21 cellular contexts compared by ENCODE assay signal in genomic region chr7:100370746-100371145, GRCh38. TPM values are rescaled to one million over a fixed set of nuclear protein-coding genes. Genes with fewer than 3 reads are reported as not detected.
A peak's percentile ranks its signal among the peaks of the same experiment; 100 is the strongest.
DNase-seq lines count a peak whose midpoint lies in the region; ATAC-seq, FAIRE-seq and TF ChIP-seq lines count a peak whose summit lies in the region.
"Had no signal": no experiment of that assay in that cellular context is flagged by ENCODE, and none has a peak within 500 bp of the region (broad histone marks: within the 10 kb centered on the region; RNA-seq: fewer than 3 reads in every experiment).

No MANE protein-coding gene starts in this region.

- H3K36me3 Mint-ChIP-seq in activated naive CD8-positive, alpha-beta T cell treated with anti-CD3 and anti-CD28 coated beads, Interleukin-2, amount 50 U/mL, for 24 hours (ENCODE audit: low read depth): peaks cover 15% of the 10 kb centered on the region

- H3K36me3 ChIP-seq in left ventricle myocardium inferior (peaks cover 19% of the 10 kb centered on the region), upper lobe of right lung (no peaks in the 10 kb centered on the region)

- no peak overlapping the region for H3K4me3 Mint-ChIP-seq in activated naive CD8-positive, alpha-beta T cell treated with anti-CD3 and anti-CD28 coated beads, Interleukin-2, amount 50 U/mL, for 24 hours
- H3K4me3 Mint-ChIP-seq: activated naive CD4-positive, alpha-beta T cell treated with anti-CD3 and anti-CD28 coated beads, Interleukin-2, amount 10 ng/mL, durations not matched to agents 7 days and 5 days had no signal

- no peak overlapping the region for H3K27ac ChIP-seq in left ventricle myocardium inferior (replicated peaks)
- H3K27ac ChIP-seq in upper lobe of right lung: no peak overlapping the region

- H3K27me3 Mint-ChIP-seq in activated naive CD8-positive, alpha-beta T cell treated with anti-CD3 and anti-CD28 coated beads, Interleukin-2, amount 50 U/mL, for 24 hours: no peaks in the 10 kb centered on the region
- H3K27me3 Mint-ChIP-seq: activated naive CD4-positive, alpha-beta T cell treated with anti-CD3 and anti-CD28 coated beads, Interleukin-2, amount 10 ng/mL, durations not matched to agents 7 days and 5 days had no signal

- peaks cover 64% of the 10 kb centered on the region for H3K4me1 Mint-ChIP-seq in activated naive CD8-positive, alpha-beta T cell treated with anti-CD3 and anti-CD28 coated beads, Interleukin-2, amount 50 U/mL, for 24 hours

- no peaks in the 10 kb centered on the region for H3K9me3 ChIP-seq in left ventricle myocardium inferior (replicated peaks)
- no peaks in the 10 kb centered on the region for H3K9me3 ChIP-seq in upper lobe of right lung
- H3K9me3 ChIP-seq: heart right ventricle had no signal

- H3K9me3 Mint-ChIP-seq in activated naive CD8-positive, alpha-beta T cell treated with anti-CD3 and anti-CD28 coated beads, Interleukin-2, amount 50 U/mL, for 24 hours: no peaks in the 10 kb centered on the region
- H3K9me3 Mint-ChIP-seq: activated naive CD4-positive, alpha-beta T cell treated with anti-CD3 and anti-CD28 coated beads, Interleukin-2, amount 10 ng/mL, durations not matched to agents 7 days and 5 days had no signal

- intact Hi-C loops in Right ventricle myocardium inferior (cut with DNase I): no loop called here
- intact Hi-C loops in left ventricle myocardium inferior (cut with micrococcal nuclease): no loop called here
- intact Hi-C loops in upper lobe of right lung (cut with DNase I): no loop called here

- no peak for FAIRE-seq in H54 (lab: Jason Lieb, UNC)
- FAIRE-seq: astrocyte, keratinocyte, small intestine, TTC549 had no signal

- no peak for ATAC-seq in Right ventricle myocardium inferior
- ATAC-seq in activated naive CD8-positive, alpha-beta T cell treated with anti-CD3 and anti-CD28 coated beads, Interleukin-2, amount 50 U/mL, for 24 hours: no peak
- no peak for ATAC-seq in upper lobe of right lung
- no peak for ATAC-seq in HG02870 (IDR thresholded peaks at IDR 0.05; ENCODE audit: unreplicated experiment)
- ATAC-seq in HG02623 (IDR thresholded peaks at IDR 0.05; ENCODE audit: unreplicated experiment): no peak
- ATAC-seq: heart right ventricle had no signal

- no peak overlapping the region for H3K4me3 ChIP-seq in left ventricle myocardium inferior
- no peak overlapping the region for H3K4me3 ChIP-seq in upper lobe of right lung
- H3K4me3 ChIP-seq: heart right ventricle had no signal

- H3K4me1 ChIP-seq in left ventricle myocardium inferior (peaks cover 8% of the 10 kb centered on the region), upper lobe of right lung (peaks cover 8% of the 10 kb centered on the region)

- no peak for TF ChIP-seq CTCF in left ventricle myocardium inferior (IDR thresholded peaks at IDR 0.05; ENCODE audit: borderline replicate concordance)
- no peak for TF ChIP-seq CTCF in upper lobe of right lung (IDR thresholded peaks at IDR 0.05)

- peak overlapping the region; percentile 14 for H3K27ac Mint-ChIP-seq in activated naive CD8-positive, alpha-beta T cell treated with anti-CD3 and anti-CD28 coated beads, Interleukin-2, amount 50 U/mL, for 24 hours

- peak; percentile 64 for DNase-seq in Right ventricle myocardium inferior (ENCODE audit: missing footprints)
- DNase-seq in left ventricle myocardium inferior: no peak
- no peak for DNase-seq in activated naive CD8-positive, alpha-beta T cell treated with anti-CD3 and anti-CD28 coated beads, Interleukin-2, amount 50 U/mL, for 24 hours
- DNase-seq in mesenteric fat pad (ENCODE audit: low spot score): peak; percentile 53
- DNase-seq in upper lobe of right lung: peak; percentile 21
- DNase-seq in H54 (ENCODE audit: insufficient read length, low spot score): no peak
- DNase-seq: ACHN; activated CD4-positive, alpha-beta T cell treated with anti-CD3 and anti-CD28 coated beads for 48 hours; activated naive CD4-positive, alpha-beta T cell treated with anti-CD3 and anti-CD28 coated beads, Interleukin-2, amount 10 ng/mL, durations not matched to agents 7 days and 5 days; DMS79; heart right ventricle; Karpas-422; NCI-H1105; NCI-H2081 treated with DMSO at 0.1 percent for 48 hours; small intestine had no signal

- H3K27me3 ChIP-seq in left ventricle myocardium inferior (ENCODE audit: low read depth) (no peaks in the 10 kb centered on the region), upper lobe of right lung (no peaks in the 10 kb centered on the region)
- H3K27me3 ChIP-seq: heart right ventricle had no signal

- TF ChIP-seq POLR2A in H54 (IDR thresholded peaks at IDR 0.05; ENCODE audit: low read depth, low read length): no peak

RNA-seq across cellular contexts. Expression of gene PILRA, which starts 2.5 kb away (rescaled TPM):
- 3.8 TPM for total RNA-seq in Right ventricle myocardium inferior
- total RNA-seq in left ventricle myocardium inferior: 2.0 TPM
- 14.5 TPM for total RNA-seq in mesenteric fat pad
- 36.9 TPM for total RNA-seq in upper lobe of right lung
- total RNA-seq: RPMI7951 had no signal

RNA-seq across cellular contexts. Expression of gene PILRB, which starts 12.8 kb away (rescaled TPM):
- 9.2 TPM for total RNA-seq in Right ventricle myocardium inferior
- total RNA-seq in left ventricle myocardium inferior: 10.6 TPM
- 32.1 TPM for total RNA-seq in mesenteric fat pad
- 38.1 TPM for total RNA-seq in upper lobe of right lung

RNA-seq across cellular contexts. Expression of gene ZCWPW1, which starts 57.8 kb away (rescaled TPM):
- total RNA-seq in Right ventricle myocardium inferior (4.4 TPM), left ventricle myocardium inferior (4.6 TPM), mesenteric fat pad (3.2 TPM), upper lobe of right lung (4.8 TPM)

RNA-seq across cellular contexts. Expression of gene MEPCE, which starts 58.9 kb away (rescaled TPM):
- total RNA-seq in Right ventricle myocardium inferior (24.9 TPM), left ventricle myocardium inferior (23.6 TPM), mesenteric fat pad (25.9 TPM), upper lobe of right lung (36.3 TPM)

Comparison
In these comparisons a context has a peak if more than half of its experiments do, and no peak if none do; other contexts are left out.
1. DNase-seq: peak in Right ventricle myocardium inferior (single experiment), mesenteric fat pad (single experiment) and upper lobe of right lung (single experiment); none in left ventricle myocardium inferior (single experiment), activated naive CD8-positive, alpha-beta T cell treated with anti-CD3 and anti-CD28 coated beads, Interleukin-2, amount 50 U/mL, for 24 hours (single experiment) and H54 (single experiment).